Comparison of ENCODE assay signal across 30 cellular contexts in the genomic region with DNA sequence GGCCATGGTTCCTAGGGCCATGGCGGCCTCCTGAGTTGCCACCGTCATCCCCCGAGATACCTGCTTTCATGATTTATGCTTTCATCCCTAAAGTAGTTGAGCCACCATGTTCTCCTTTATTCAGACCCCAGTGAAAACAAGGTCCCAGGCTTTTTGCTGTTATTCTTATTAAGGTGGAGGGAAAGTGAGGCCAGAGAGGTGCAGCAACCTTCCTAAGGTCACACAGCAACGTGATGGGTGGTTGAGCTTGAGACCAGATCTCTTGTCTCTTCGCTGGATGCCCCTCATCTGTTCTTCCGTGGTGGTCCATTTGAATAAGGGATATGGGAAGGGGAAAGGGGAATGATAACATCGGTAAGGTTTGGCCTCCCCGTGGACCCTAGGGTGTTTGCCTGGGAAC.
"Had no signal": no experiment of that assay in that cellular context is flagged by ENCODE, and none has a peak within 500 bp of the region (broad histone marks: within the 10 kb centered on the region; RNA-seq: fewer than 3 reads in every experiment).

No MANE protein-coding gene starts in this region.

- H3K27me3 ChIP-seq: neutrophil, ovary, right lobe of liver, sigmoid colon, thyroid gland, tibial nerve, upper lobe of left lung, vagina had no signal

- H3K4me3 Mint-ChIP-seq: naive thymus-derived CD8-positive, alpha-beta T cell; natural killer cell treated with Interleukin-12 subunit alpha and Interleukin-12 subunit beta and Interleukin-15 and Interleukin-18, amount 100 ng/mL, for 72 hours; nephron progenitor cell; neural crest cell; stimulated activated effector memory CD8-positive, alpha-beta T cell treated with anti-CD3 and anti-CD28 coated beads, Interleukin-12 subunit alpha, Interleukin-12 subunit beta, amount 100 ng/mL, for 72 hours; stimulated activated naive B cell treated with anti-CD40 and anti-IgM and Interleukin-4, amounts not matched to agents 10 μg/mL and 1 μg/mL and 100 μg/mL, for 72 hours; stimulated activated naive CD8-positive, alpha-beta T cell treated with anti-CD3 and anti-CD28 coated beads, Interleukin-15, Interleukin-2, amounts not matched to agents 100 ng/mL and 50 ng/mL, for 24 hours had no signal

- H3K4me1 ChIP-seq: sigmoid colon, stomach had no signal

- FAIRE-seq: small intestine, urothelium cell line had no signal

- DNase-seq: naive thymus-derived CD8-positive, alpha-beta T cell; nucleus accumbens; ovary; right lobe of liver; sigmoid colon; small intestine; stimulated activated CD4-positive, alpha-beta T cell treated with anti-CD3 and anti-CD28 coated beads, Interleukin-15, amount 100 ng/mL, for 24 hours; stimulated activated CD4-positive, alpha-beta T cell treated with anti-CD3 and anti-CD28 coated beads, Interleukin-2, amount 100 ng/mL, for 24 hours; stimulated activated CD4-positive, alpha-beta T cell treated with anti-CD3 and anti-CD28 coated beads, Interleukin-2, amount 100 ng/mL, for 48 hours; stimulated activated CD4-positive, alpha-beta T cell treated with anti-CD3 and anti-CD28 coated beads, Interleukin-4, amount 100 ng/mL, for 24 hours; stimulated activated naive B cell treated with anti-CD40 and anti-IgM and Interleukin-4, amounts not matched to agents 10 μg/mL and 1 μg/mL and 100 μg/mL, for 72 hours; stimulated activated naive CD4-positive, alpha-beta T cell treated with Interleukin-2 at 50 U/mL for 16 hours; stomach; thyroid gland; trophoblast cell; upper lobe of left lung had no signal

- ATAC-seq: naive thymus-derived CD8-positive, alpha-beta T cell; natural killer cell treated with Interleukin-12 subunit alpha and Interleukin-12 subunit beta and Interleukin-15 and Interleukin-18, amount 100 ng/mL, for 72 hours; psoas muscle; right cardiac atrium; right lobe of liver; stimulated activated effector memory CD8-positive, alpha-beta T cell treated with anti-CD3 and anti-CD28 coated beads, Interleukin-12 subunit alpha, Interleukin-12 subunit beta, amount 100 ng/mL, for 72 hours; stimulated activated naive B cell treated with anti-CD40 and anti-IgM and Interleukin-4, amounts not matched to agents 10 μg/mL and 1 μg/mL and 100 μg/mL, for 72 hours had no signal

- H3K9me3 ChIP-seq: neutrophil, ovary, psoas muscle, right lobe of liver, sigmoid colon, stomach, thoracic aorta, thyroid gland, tibial nerve, upper lobe of left lung, vagina had no signal

- H3K4me1 Mint-ChIP-seq: stimulated activated effector memory CD8-positive, alpha-beta T cell treated with anti-CD3 and anti-CD28 coated beads, Interleukin-12 subunit alpha, Interleukin-12 subunit beta, amount 100 ng/mL, for 72 hours; stimulated activated naive B cell treated with anti-CD40 and anti-IgM and Interleukin-4, amounts not matched to agents 10 μg/mL and 1 μg/mL and 100 μg/mL, for 72 hours had no signal

- H3K9ac ChIP-seq: parathyroid adenoma had no signal

- H3K27me3 Mint-ChIP-seq: stimulated activated naive CD8-positive, alpha-beta T cell treated with anti-CD3 and anti-CD28 coated beads, Interleukin-15, Interleukin-2, amounts not matched to agents 100 ng/mL and 50 ng/mL, for 24 hours had no signal

- H3K36me3 Mint-ChIP-seq: naive thymus-derived CD8-positive, alpha-beta T cell; natural killer cell treated with Interleukin-12 subunit alpha and Interleukin-12 subunit beta and Interleukin-15 and Interleukin-18, amount 100 ng/mL, for 72 hours; stimulated activated effector memory CD8-positive, alpha-beta T cell treated with anti-CD3 and anti-CD28 coated beads, Interleukin-12 subunit alpha, Interleukin-12 subunit beta, amount 100 ng/mL, for 72 hours; stimulated activated naive B cell treated with anti-CD40 and anti-IgM and Interleukin-4, amounts not matched to agents 10 μg/mL and 1 μg/mL and 100 μg/mL, for 72 hours had no signal

- H3K9me3 Mint-ChIP-seq: naive thymus-derived CD8-positive, alpha-beta T cell; natural killer cell treated with Interleukin-12 subunit alpha and Interleukin-12 subunit beta and Interleukin-15 and Interleukin-18, amount 100 ng/mL, for 72 hours; nephron progenitor cell; neural crest cell; stimulated activated effector memory CD8-positive, alpha-beta T cell treated with anti-CD3 and anti-CD28 coated beads, Interleukin-12 subunit alpha, Interleukin-12 subunit beta, amount 100 ng/mL, for 72 hours; stimulated activated naive B cell treated with anti-CD40 and anti-IgM and Interleukin-4, amounts not matched to agents 10 μg/mL and 1 μg/mL and 100 μg/mL, for 72 hours; stimulated activated naive CD8-positive, alpha-beta T cell treated with anti-CD3 and anti-CD28 coated beads, Interleukin-15, Interleukin-2, amounts not matched to agents 100 ng/mL and 50 ng/mL, for 24 hours had no signal

- H3K36me3 ChIP-seq: neutrophil, ovary, right lobe of liver, sigmoid colon, stomach, thoracic aorta, thyroid gland, tibial nerve, upper lobe of left lung, vagina had no signal

- H3K27ac Mint-ChIP-seq: natural killer cell treated with Interleukin-12 subunit alpha and Interleukin-12 subunit beta and Interleukin-15 and Interleukin-18, amount 100 ng/mL, for 72 hours; nephron progenitor cell; progenitor cell of endocrine pancreas; stimulated activated effector memory CD8-positive, alpha-beta T cell treated with anti-CD3 and anti-CD28 coated beads, Interleukin-12 subunit alpha, Interleukin-12 subunit beta, amount 100 ng/mL, for 72 hours; stimulated activated naive B cell treated with anti-CD40 and anti-IgM and Interleukin-4, amounts not matched to agents 10 μg/mL and 1 μg/mL and 100 μg/mL, for 72 hours; stimulated activated naive CD8-positive, alpha-beta T cell treated with anti-CD3 and anti-CD28 coated beads, Interleukin-15, Interleukin-2, amounts not matched to agents 100 ng/mL and 50 ng/mL, for 24 hours had no signal

- H2AFZ ChIP-seq: parathyroid adenoma had no signal

- H3K27ac ChIP-seq: neutrophil, ovary, parathyroid adenoma, psoas muscle, right lobe of liver, sigmoid colon, stomach, thoracic aorta, thyroid gland, tibial nerve, upper lobe of left lung, vagina had no signal

- H3K4me3 ChIP-seq: ovary, psoas muscle, right lobe of liver, sigmoid colon, stomach, thoracic aorta, thyroid gland, tibial nerve, upper lobe of left lung, vagina had no signal
